ENCODE assay signal across 9 cellular contexts in genomic region chr11:104705475-104706195, GRCh38.
DNase-seq lines count a peak whose midpoint lies in the region; ATAC-seq and TF ChIP-seq lines count a peak whose summit lies in the region.
"Had no signal": no experiment of that assay in that cellular context is flagged by ENCODE, and none has a peak within 500 bp of the region (broad histone marks: within the 10 kb centered on the region; RNA-seq: fewer than 3 reads in every experiment).

No MANE protein-coding gene starts in this region.

- peak overlapping the region; percentile 23; the same call in 1 of the 2 replicates for H3K9ac ChIP-seq in SU-DHL-6 (ENCODE audit: low read length)

- peak overlapping the region; percentile 64 for H3K4me2 ChIP-seq in SU-DHL-6 (ENCODE audit: low read depth, low read length, poor library complexity, severe bottlenecking)

- peaks cover 43% of the 10 kb centered on the region for H3K4me1 Mint-ChIP-seq in activated naive CD8-positive, alpha-beta T cell treated with anti-CD3 and anti-CD28 coated beads for 36 hours

- peak; percentile 72 for DNase-seq in activated naive CD8-positive, alpha-beta T cell treated with anti-CD3 and anti-CD28 coated beads for 36 hours
- DNase-seq in lung microvascular endothelial cell (ENCODE audit: low read depth in 2 of 2) = peak; percentile 9 to 76
- DNase-seq in stimulated activated CD8-positive, alpha-beta memory T cell treated with anti-CD3 and anti-CD28 coated beads, Interleukin-7, amount 100 ng/mL, for 1 hour (ENCODE audit: low read depth in 2 of 2) = peak; percentile 39
- no peak for DNase-seq in hepatic stellate cell (ENCODE audit: low spot score)
- DNase-seq in T1000 (lab: John Stamatoyannopoulos, UW) = no peak

- H3K9me3 Mint-ChIP-seq in activated naive CD8-positive, alpha-beta T cell treated with anti-CD3 and anti-CD28 coated beads for 36 hours = peaks cover 8% of the 10 kb centered on the region

- H3K27ac ChIP-seq in SU-DHL-6 (ENCODE audit: low read depth, low read length) = peak overlapping the region; percentile 37
- H3K27ac ChIP-seq: cardiac muscle cell had no signal

- no peaks in the 10 kb centered on the region for H3K9me2 ChIP-seq in SU-DHL-6 (replicated peaks; ENCODE audit: insufficient read depth, low read length)

- H3K36me3 Mint-ChIP-seq in activated naive CD8-positive, alpha-beta T cell treated with anti-CD3 and anti-CD28 coated beads for 36 hours = peaks cover 9% of the 10 kb centered on the region

- peak overlapping the region; percentile 23 for H3K4me3 ChIP-seq in SU-DHL-6 (ENCODE audit: insufficient read depth, low read length, poor library complexity, severe bottlenecking)
- H3K4me3 ChIP-seq: cardiac muscle cell had no signal

- H3K4me3 Mint-ChIP-seq in activated naive CD8-positive, alpha-beta T cell treated with anti-CD3 and anti-CD28 coated beads for 36 hours = peak overlapping the region; percentile 79

- H3K9me3 ChIP-seq in SU-DHL-6 (ENCODE audit: insufficient read depth, low read length) = no peaks in the 10 kb centered on the region

- peak overlapping the region; percentile 98 for H3K27ac Mint-ChIP-seq in activated naive CD8-positive, alpha-beta T cell treated with anti-CD3 and anti-CD28 coated beads for 36 hours

- no peaks in the 10 kb centered on the region for H3K27me3 Mint-ChIP-seq in activated naive CD8-positive, alpha-beta T cell treated with anti-CD3 and anti-CD28 coated beads for 36 hours

- no peaks in the 10 kb centered on the region for H3K79me2 ChIP-seq in SU-DHL-6 (ENCODE audit: insufficient read depth, low read length)

- no peaks in the 10 kb centered on the region for H3F3A ChIP-seq in SU-DHL-6 (ENCODE audit: insufficient read depth)

- ATAC-seq in GM19043 (IDR thresholded peaks at IDR 0.05; ENCODE audit: low read depth, unreplicated experiment) (peak; percentile 99), HG03103 (IDR thresholded peaks at IDR 0.05; ENCODE audit: low read depth, unreplicated experiment) (peak; percentile 100)

- no peak for TF ChIP-seq CTCF in SU-DHL-6 (IDR thresholded peaks at IDR 0.05; ENCODE audit: insufficient read depth, low read length, poor library complexity, severe bottlenecking)

- no peaks in the 10 kb centered on the region for H4K20me1 ChIP-seq in SU-DHL-6 (ENCODE audit: low read depth, low read length)

- H2AFZ ChIP-seq in SU-DHL-6 (ENCODE audit: low read depth, low read length, severe bottlenecking) = peak overlapping the region; percentile 90

- no peaks in the 10 kb centered on the region for H3K27me3 ChIP-seq in SU-DHL-6 (ENCODE audit: low read length)
- H3K27me3 ChIP-seq: cardiac muscle cell had no signal

- no peaks in the 10 kb centered on the region for H3K36me3 ChIP-seq in SU-DHL-6 (ENCODE audit: low read length)
- H3K36me3 ChIP-seq: cardiac muscle cell had no signal

Comparison
In these comparisons a context has a peak if more than half of its experiments do, and no peak if none do; other contexts are left out.
1. DNase-seq: peak in activated naive CD8-positive, alpha-beta T cell treated with anti-CD3 and anti-CD28 coated beads for 36 hours (single experiment), lung microvascular endothelial cell (2 of 2) and stimulated activated CD8-positive, alpha-beta memory T cell treated with anti-CD3 and anti-CD28 coated beads, Interleukin-7, amount 100 ng/mL, for 1 hour (2 of 2); none in hepatic stellate cell (single experiment) and T1000 (single experiment).